9 cellular contexts compared by ENCODE assay signal in genomic region chr12:121632069-121632970, GRCh38. TPM values are rescaled to one million over a fixed set of nuclear protein-coding genes. Genes with fewer than 3 reads are reported as not detected.
DNase-seq lines count a peak whose midpoint lies in the region; ATAC-seq and TF ChIP-seq lines count a peak whose summit lies in the region.
"Had no signal": no experiment of that assay in that cellular context is flagged by ENCODE, and none has a peak within 500 bp of the region (broad histone marks: within the 10 kb centered on the region; RNA-seq: fewer than 3 reads in every experiment).

No MANE protein-coding gene starts in this region.

- intact Hi-C loops in activated CD4-positive, alpha-beta memory T cell treated with anti-CD3 and anti-CD28 coated beads for 36 hours (cut with micrococcal nuclease), result no loop called here
- intact Hi-C loops in spleen (cut with DNase I; ENCODE audit: low total_unique reads), result no loop called here

- peaks cover 34% of the 10 kb centered on the region for H3K36me3 Mint-ChIP-seq in activated CD4-positive, alpha-beta memory T cell treated with anti-CD3 and anti-CD28 coated beads for 36 hours

- no peak overlapping the region for H3K4me3 ChIP-seq in spleen

- H3K27me3 ChIP-seq in layer of hippocampus (ENCODE audit: control insufficient read depth, insufficient read depth, low read length) (no peaks in the 10 kb centered on the region), spleen (replicated peaks in 1 of 7) (no peaks in the 10 kb centered on the region)

- peaks cover 62 to 95% (median 85%) of the 10 kb centered on the region in 6 donors for H3K4me1 ChIP-seq in spleen

- CTCF ChIA-PET in activated CD4-positive, alpha-beta memory T cell treated with anti-CD3 and anti-CD28 coated beads for 36 hours (lab: Charles Lee), result interaction anchor here (0.9 to 8.5 kb wide), 3 partner anchors 29 to 80 kb away, joined by 3 to 109 read pairs (median 5); partner anchors contain the start of gene MORN3

- H3K9me3 Mint-ChIP-seq in activated CD4-positive, alpha-beta memory T cell treated with anti-CD3 and anti-CD28 coated beads for 36 hours, result no peaks in the 10 kb centered on the region

- DNase-seq in NCI-H345 treated with DMSO at 0.1 percent for 48 hours (lab: John Stamatoyannopoulos, UW; ENCODE audit: unreplicated experiment) (peak; percentile 10), NCI-H345 (lab: John Stamatoyannopoulos, UW) (no peak), spleen (no peak), HK-2 (ENCODE audit: unreplicated experiment) (no peak)
- no peak for DNase-seq in activated CD4-positive, alpha-beta memory T cell treated with anti-CD3 and anti-CD28 coated beads for 36 hours
- DNase-seq: 8988T had no signal

- no peaks in the 10 kb centered on the region for H3K9me3 ChIP-seq in spleen

- ATAC-seq in HG03520 (IDR thresholded peaks at IDR 0.05; ENCODE audit: unreplicated experiment) (no peak), HG02938 (IDR thresholded peaks at IDR 0.05; ENCODE audit: unreplicated experiment) (no peak)

- H3K27ac Mint-ChIP-seq in activated CD4-positive, alpha-beta memory T cell treated with anti-CD3 and anti-CD28 coated beads for 36 hours, result peak overlapping the region; percentile 99

- no peak for TF ChIP-seq POLR2A in spleen (IDR thresholded peaks at IDR 0.05)

- H3K4me3 Mint-ChIP-seq in activated CD4-positive, alpha-beta memory T cell treated with anti-CD3 and anti-CD28 coated beads for 36 hours, result no peak overlapping the region

- WGBS in spleen, 5 donors, result 58 to 75% (median 68%) methylated on average over 11 of the region's 11 CpGs

- peak overlapping the region; percentile 8 for H3K27ac ChIP-seq in layer of hippocampus (ENCODE audit: low read depth, low read length)
- peak overlapping the region in 7 of 8 donors; percentile 43 to 99 (median 66) for H3K27ac ChIP-seq in spleen

- peaks cover 0 to 26% (median 0%) of the 10 kb centered on the region in 6 donors for H3K36me3 ChIP-seq in spleen

- POLR2A ChIA-PET in activated CD4-positive, alpha-beta memory T cell treated with anti-CD3 and anti-CD28 coated beads for 36 hours (lab: Charles Lee), result interaction anchor here (0.7 kb wide), 1 partner anchor 35 kb away, joined by 4 read pairs; no protein-coding TSS in a partner anchor

- no peaks in the 10 kb centered on the region for H3K27me3 Mint-ChIP-seq in activated CD4-positive, alpha-beta memory T cell treated with anti-CD3 and anti-CD28 coated beads for 36 hours

- H3K4me1 Mint-ChIP-seq in activated CD4-positive, alpha-beta memory T cell treated with anti-CD3 and anti-CD28 coated beads for 36 hours (ENCODE audit: low read depth), result peaks cover 69% of the 10 kb centered on the region

- no peak for TF ChIP-seq CTCF in spleen (IDR thresholded peaks at IDR 0.05 in 8 of 11, conservative IDR thresholded peaks at IDR 0.05 in 3 of 11)

RNA-seq across cellular contexts. Expression of gene ORAI1, which starts 6.0 kb away (rescaled TPM):
- 10 to 100 TPM; 41.6 to 43.2 TPM for total RNA-seq in activated CD4-positive, alpha-beta memory T cell treated with anti-CD3 and anti-CD28 coated beads for 36 hours
- 10 to 100 TPM; 27.7 to 47.5 (median 36.6) TPM for total RNA-seq in spleen
- 10 to 100 TPM; 12.9 to 32.0 (median 23.9) TPM for polyA plus RNA-seq in spleen

RNA-seq across cellular contexts. Expression of gene MORN3, which starts 37.1 kb away (rescaled TPM):
- total RNA-seq in activated CD4-positive, alpha-beta memory T cell treated with anti-CD3 and anti-CD28 coated beads for 36 hours, result 1 to 10 TPM; 2.7 to 3.7 TPM
- total RNA-seq in spleen, result 1 to 10 TPM in 4 of 7 donors, under 1 TPM in 2, not detected in 1; 0.17 to 2.5 (median 1.5) TPM
- polyA plus RNA-seq in spleen, result 1 to 10 TPM in 1 of 3 donors, under 1 TPM in 2; 0.35 to 1.1 (median 0.51) TPM

RNA-seq across cellular contexts. Expression of gene KDM2B, which starts 51.5 kb away (rescaled TPM):
- 10 to 100 TPM; 41.9 to 44.8 TPM for total RNA-seq in activated CD4-positive, alpha-beta memory T cell treated with anti-CD3 and anti-CD28 coated beads for 36 hours
- 10 to 100 TPM; 32.3 to 56.2 (median 46.5) TPM for total RNA-seq in spleen
- polyA plus RNA-seq in spleen, result 10 to 100 TPM; 20.8 to 25.5 (median 24.5) TPM
